Comparison of ENCODE assay signal across 8 cellular contexts in the genomic region with DNA sequence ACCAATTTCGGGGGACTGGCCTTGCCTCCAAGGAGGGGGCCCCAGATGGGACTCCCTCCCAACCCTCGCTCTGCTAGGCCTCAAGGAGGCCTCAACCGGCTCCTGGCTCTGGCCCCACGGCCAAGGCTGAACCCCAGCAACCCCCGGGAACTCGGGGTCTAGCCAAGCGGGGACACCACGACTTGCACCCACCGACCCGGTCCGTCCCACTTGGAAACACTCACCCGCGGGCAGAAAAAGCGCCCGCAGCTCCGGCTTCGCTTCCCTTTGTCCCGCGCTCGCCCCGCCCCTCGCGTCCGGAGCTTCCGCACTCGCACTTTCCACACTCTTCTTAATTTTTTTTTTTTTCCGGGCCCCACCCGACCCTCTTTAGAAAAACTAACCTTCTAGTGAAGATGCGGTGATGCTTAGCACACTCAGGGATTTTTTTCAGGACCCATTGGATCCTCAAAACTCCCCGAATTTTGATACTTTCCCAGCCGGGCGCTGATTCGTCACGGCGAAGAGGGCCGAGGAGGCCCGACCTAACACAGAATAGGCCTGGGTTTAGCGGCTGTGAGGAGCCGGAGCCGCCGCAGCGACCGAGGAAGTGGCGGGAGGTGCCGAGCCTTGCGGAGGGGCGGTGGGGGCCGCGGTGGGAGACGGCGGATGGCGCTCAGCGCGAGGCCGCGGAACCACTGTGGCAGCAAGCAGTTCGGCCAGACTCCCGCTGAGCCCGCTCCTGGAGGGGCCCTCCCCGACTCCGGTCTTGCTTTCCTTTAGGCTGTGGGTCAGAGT. TPM values are rescaled to one million over a fixed set of nuclear protein-coding genes. Genes with fewer than 3 reads are reported as not detected.
DNase-seq lines count a peak whose midpoint lies in the region; ATAC-seq and TF ChIP-seq lines count a peak whose summit lies in the region.

A gene (minus strand): TSS at position 270 of the 777 bp plus-strand sequence. CDS start 2,016 bp downstream, outside the sequence.

- H3K4me1 ChIP-seq in Karpas-422 (ENCODE audit: low read length) (peaks cover 35% of the 10 kb centered on the region), SJSA1 (replicated peaks) (peaks cover 12% of the 10 kb centered on the region), foreskin keratinocyte (peaks cover 16% of the 10 kb centered on the region), neural progenitor cell (peaks cover 24% of the 10 kb centered on the region), stomach (peaks cover 21 to 53% (median 39%) of the 10 kb centered on the region in 4 donors)

- TF ChIP-seq EP300 in stomach (IDR thresholded peaks at IDR 0.05), result no peak

- peak within 1 kb of the TSS; percentile 75 for H3K27ac ChIP-seq in Karpas-422 (ENCODE audit: low read length)
- peak within 1 kb of the TSS; percentile 98 for H3K27ac ChIP-seq in SJSA1
- peak within 1 kb of the TSS; percentile 97 for H3K27ac ChIP-seq in foreskin keratinocyte
- peak within 1 kb of the TSS; percentile 98 for H3K27ac ChIP-seq in neural progenitor cell
- H3K27ac ChIP-seq in stomach, result peak within 1 kb of the TSS; percentile 92 to 99 (median 97)

- peaks cover 7% of the 10 kb centered on the region for H3K36me3 Mint-ChIP-seq in neural progenitor cell

- DNase-seq in D341Med (ENCODE audit: low spot score) (peak; percentile 91), Karpas-422 (peak; percentile 89), SJSA1 (ENCODE audit: low read depth in 1 of 2, low spot score in 2 of 2) (peak; percentile 73 to 91), foreskin keratinocyte (peak; percentile 74 to 81), neural progenitor cell (ENCODE audit: low spot score) (peak; percentile 87), stomach (peak; percentile 65)
- DNase-seq in activated gamma-delta T cell treated with anti-CD3 and anti-CD28 coated beads, Interleukin-2, amount 50 U/mL, for 16 hours (ENCODE audit: low read depth), result peak; percentile 60

- peak within 1 kb of the TSS; percentile 89 for H3K4me2 ChIP-seq in Karpas-422 (ENCODE audit: low read depth, low read length, poor library complexity, severe bottlenecking)
- H3K4me2 ChIP-seq in neural progenitor cell, result peak within 1 kb of the TSS; percentile 80

- no peak for TF ChIP-seq POLR2A in stomach (IDR thresholded peaks at IDR 0.05)

- H3K36me3 ChIP-seq in Karpas-422 (ENCODE audit: insufficient read depth, low read length), result peaks cover 32% of the 10 kb centered on the region; the same call in 1 of the 2 replicates
- H3K36me3 ChIP-seq in SJSA1, result peaks cover 42% of the 10 kb centered on the region
- H3K36me3 ChIP-seq in neural progenitor cell, result peaks cover 8% of the 10 kb centered on the region
- peaks cover 0 to 26% (median 23%) of the 10 kb centered on the region in 4 donors for H3K36me3 ChIP-seq in stomach

- H3K9ac ChIP-seq in Karpas-422 (ENCODE audit: low read length) (peak within 1 kb of the TSS; percentile 97), neural progenitor cell (peak within 1 kb of the TSS; percentile 99)

- peak within 1 kb of the TSS; percentile 95 for H3K4me3 ChIP-seq in Karpas-422 (ENCODE audit: low read length)
- peak within 1 kb of the TSS; percentile 80 for H3K4me3 ChIP-seq in SJSA1
- peak within 1 kb of the TSS; percentile 87 for H3K4me3 ChIP-seq in neural progenitor cell
- peak within 1 kb of the TSS; percentile 65 to 91 (median 85) for H3K4me3 ChIP-seq in stomach

- H3K9me3 ChIP-seq in Karpas-422 (ENCODE audit: low read length) (no peaks in the 10 kb centered on the region), SJSA1 (replicated peaks) (no peaks in the 10 kb centered on the region), neural progenitor cell (ENCODE audit: low read depth) (no peaks in the 10 kb centered on the region), stomach (no peaks in the 10 kb centered on the region)

- peaks cover 16% of the 10 kb centered on the region for H3F3A ChIP-seq in neural progenitor cell (ENCODE audit: low read depth)

- H3K79me2 ChIP-seq in Karpas-422 (ENCODE audit: low read length), result peaks cover 49% of the 10 kb centered on the region
- peaks cover 49% of the 10 kb centered on the region for H3K79me2 ChIP-seq in neural progenitor cell (ENCODE audit: low read depth)

- no peaks in the 10 kb centered on the region for H3K9me3 Mint-ChIP-seq in neural progenitor cell

- H4K20me1 ChIP-seq in Karpas-422 (ENCODE audit: insufficient read depth, low read depth, low read length) (peaks cover 5% of the 10 kb centered on the region; the same call in 1 of the 2 replicates), neural progenitor cell (ENCODE audit: low read depth) (peaks cover 42% of the 10 kb centered on the region)

- WGBS in stomach, 5 donors, result 0 to 1% (median 0%) methylated on average over 55 to 61 of the region's 61 CpGs

- peak; percentile 59 for ATAC-seq in GM21619 (IDR thresholded peaks at IDR 0.05; ENCODE audit: unreplicated experiment)
- peak; percentile 62 for ATAC-seq in foreskin keratinocyte

- peak within 1 kb of the TSS; percentile 99 for H3K27ac Mint-ChIP-seq in neural progenitor cell

- H3K9me2 ChIP-seq in Karpas-422 (replicated peaks; ENCODE audit: insufficient read depth, low read length), result no peaks in the 10 kb centered on the region

- H3K27me3 ChIP-seq in Karpas-422 (ENCODE audit: low read length), result no peaks in the 10 kb centered on the region
- no peaks in the 10 kb centered on the region for H3K27me3 ChIP-seq in SJSA1 (replicated peaks)
- no peaks in the 10 kb centered on the region for H3K27me3 ChIP-seq in foreskin keratinocyte
- H3K27me3 ChIP-seq in neural progenitor cell, result no peaks in the 10 kb centered on the region
- no peaks in the 10 kb centered on the region for H3K27me3 ChIP-seq in stomach

- peak within 1 kb of the TSS; percentile 68 for H2AFZ ChIP-seq in Karpas-422 (ENCODE audit: low read length)
- peak within 1 kb of the TSS; percentile 91 for H2AFZ ChIP-seq in neural progenitor cell (replicated peaks)

- peaks cover 20% of the 10 kb centered on the region for H3K4me1 Mint-ChIP-seq in neural progenitor cell

- peak within 1 kb of the TSS; percentile 95 for H3K4me3 Mint-ChIP-seq in neural progenitor cell

- TF ChIP-seq CTCF in foreskin keratinocyte (conservative IDR thresholded peaks at IDR 0.05) (no peak), neural progenitor cell (IDR thresholded peaks at IDR 0.05) (no peak), stomach (IDR thresholded peaks at IDR 0.05) (no peak)

- intact Hi-C loops in stomach (cut with DNase I; ENCODE audit: low total_unique reads), result no loop called here

- H3K27me3 Mint-ChIP-seq in neural progenitor cell (ENCODE audit: insufficient read depth, low read depth), result peaks cover 8% of the 10 kb centered on the region

RNA-seq across cellular contexts. Expression of the gene that starts here (rescaled TPM):
- total RNA-seq in Karpas-422 (2014; rRNA removed; shearing (Covaris generic); ENCODE audit: low replicate concordance), result 68.6 and 72.2 TPM in 2 replicates
- 97.8 and 137 TPM in 2 replicates for total RNA-seq in SJSA1 (2014; rRNA removed; shearing (Covaris generic))
- 98.9 and 108 TPM in 2 replicates for total RNA-seq in foreskin keratinocyte
- 71.8 and 80.8 TPM in 2 replicates for polyA plus RNA-seq in foreskin keratinocyte
- total RNA-seq in neural progenitor cell (ENCODE audit: low replicate concordance), result 179 and 237 TPM in 2 replicates
- total RNA-seq in stomach, result 100 to 1,000 TPM in 3 of 5 donors, 10 to 100 TPM in 2; 27.5 to 125 (median 104) TPM
- 10 to 100 TPM; 53.3 to 77.7 (median 61.8) TPM for polyA plus RNA-seq in stomach

Comparison
In these comparisons a context has a peak if more than half of its experiments do, and no peak if none do; other contexts are left out.
1. Peak in every context shown above with its lines: DNase-seq, ATAC-seq, H3K4me3 ChIP-seq and H3K27ac ChIP-seq.